8 cellular contexts compared by ENCODE assay signal in genomic region chr3:49357466-49358216, GRCh38. TPM values are rescaled to one million over a fixed set of nuclear protein-coding genes. Genes with fewer than 3 reads are reported as not detected.
DNase-seq lines count a peak whose midpoint lies in the region; ATAC-seq and FAIRE-seq lines count a peak whose summit lies in the region.

No MANE protein-coding gene starts in this region.

- peak; percentile 51 for FAIRE-seq in GM18507 (lab: Jason Lieb, UNC)

- peak overlapping the region; percentile 96 for H3K27ac Mint-ChIP-seq in T-helper 17 cell

- no peaks in the 10 kb centered on the region for H3K27me3 Mint-ChIP-seq in T-helper 17 cell

- no peaks in the 10 kb centered on the region for H3K27me3 ChIP-seq in iPS DF 6.9 (ENCODE audit: control insufficient read depth, insufficient read depth, low read length)

- H3K27ac ChIP-seq in iPS DF 6.9 (ENCODE audit: low read length), result no peak overlapping the region

- H3K4me1 Mint-ChIP-seq in T-helper 17 cell, result peaks cover 26% of the 10 kb centered on the region

- H3K9me3 ChIP-seq in T-helper 17 cell (ENCODE audit: control insufficient read depth, low read length, poor library complexity, severe bottlenecking) (no peaks in the 10 kb centered on the region), iPS DF 6.9 (ENCODE audit: control insufficient read depth, insufficient read depth, low read length) (no peaks in the 10 kb centered on the region)

- peaks cover 12% of the 10 kb centered on the region; the same call in 1 of the 2 replicates for H3K36me3 ChIP-seq in iPS DF 6.9 (ENCODE audit: control insufficient read depth, insufficient read depth, low read length)

- H3K4me1 ChIP-seq in iPS DF 6.9 (ENCODE audit: control insufficient read depth, insufficient read depth, low read length), result peaks cover 3% of the 10 kb centered on the region; the same call in 1 of the 2 replicates

- H3K4me3 Mint-ChIP-seq in T-helper 17 cell, result peak overlapping the region; percentile 96

- WGBS in iPS DF 6.9 (ENCODE audit: insufficient coverage, insufficient read length), result no CpG with 5 or more reads among the region's 61 CpGs

- H3K4me3 ChIP-seq in iPS DF 6.9 (ENCODE audit: low read length) (peak overlapping the region; percentile 80), skeletal muscle cell (ENCODE audit: low read depth, low read length) (peak overlapping the region; percentile 58)

- DNase-seq in GM18507 (ENCODE audit: extremely low spot score, insufficient read length, low read depth), result no peak
- peak; percentile 22 to 44 (median 43) for DNase-seq in T-helper 17 cell
- DNase-seq in astrocyte of the hippocampus (ENCODE audit: low read depth, low spot score), result peak; percentile 86
- DNase-seq in iPS DF 6.9 (ENCODE audit: low read depth, low spot score), result no peak
- DNase-seq in skeletal muscle cell (ENCODE audit: low read depth), result peak; percentile 71
- no peak for DNase-seq in NCI-H2171 treated with DMSO at 0.1 percent for 48 hours (lab: John Stamatoyannopoulos, UW)

- ATAC-seq in HG03095 (IDR thresholded peaks at IDR 0.05; ENCODE audit: unreplicated experiment) (peak; percentile 14), T-helper 17 cell (peak; percentile 56), GM21619 (IDR thresholded peaks at IDR 0.05; ENCODE audit: unreplicated experiment) (no peak)

- H3K36me3 Mint-ChIP-seq in T-helper 17 cell (ENCODE audit: low read depth), result peaks cover 6% of the 10 kb centered on the region

RNA-seq across cellular contexts. Expression of gene GPX1, which starts 0.5 kb away (rescaled TPM):
- 100 to 1,000 TPM in 1 of 2 donors, 10 to 100 TPM in 1; 75.6 to 326 TPM for total RNA-seq in T-helper 17 cell

RNA-seq across cellular contexts. Expression of gene USP4, which starts 17.8 kb away (rescaled TPM):
- 100 to 1,000 TPM; 101 to 110 TPM for total RNA-seq in T-helper 17 cell

RNA-seq across cellular contexts. Expression of gene RHOA, which starts 54.1 kb away (rescaled TPM):
- 100 to 1,000 TPM; 274 to 317 TPM for total RNA-seq in T-helper 17 cell

RNA-seq across cellular contexts. Expression of gene TCTA, which starts 54.6 kb away (rescaled TPM):
- total RNA-seq in T-helper 17 cell, result 10 to 100 TPM; 23.4 to 27.0 TPM

Comparison
In these comparisons a context has a peak if more than half of its experiments do, and no peak if none do; other contexts are left out.
1. DNase-seq: peak in T-helper 17 cell (3 of 3), astrocyte of the hippocampus (single experiment) and skeletal muscle cell (single experiment); none in GM18507 (single experiment), iPS DF 6.9 (single experiment) and NCI-H2171 treated with DMSO at 0.1 percent for 48 hours (single experiment).